Comparison of ENCODE assay signal across 11 cellular contexts in the genomic region with DNA sequence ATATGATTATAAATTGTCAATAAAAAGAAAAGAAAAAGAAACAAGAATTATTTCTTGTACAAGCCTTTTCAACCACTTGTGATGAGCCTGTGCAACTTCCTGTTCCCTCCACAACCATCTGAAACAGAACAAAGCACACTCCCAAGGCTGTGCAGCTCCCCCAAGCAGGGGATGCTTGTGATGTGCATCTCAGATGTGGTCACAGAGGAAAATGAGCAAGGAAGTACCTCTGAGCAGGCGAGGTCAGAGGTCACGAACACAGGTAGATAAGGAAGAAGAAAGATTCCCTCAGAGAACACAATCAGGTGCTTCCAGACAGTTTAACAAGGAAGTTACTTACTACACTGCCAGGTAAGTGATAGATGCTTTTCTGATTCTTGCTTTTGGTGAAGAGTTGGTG.
DNase-seq lines count a peak whose midpoint lies in the region; ATAC-seq and TF ChIP-seq lines count a peak whose summit lies in the region.
"Had no signal": no experiment of that assay in that cellular context is flagged by ENCODE, and none has a peak within 500 bp of the region (broad histone marks: within the 10 kb centered on the region; RNA-seq: fewer than 3 reads in every experiment).

No MANE protein-coding gene starts in this region.

- CTCF ChIA-PET in naive thymus-derived CD4-positive, alpha-beta T cell (lab: Charles Lee), result no interaction called here
- CTCF ChIA-PET in RWPE1 (lab: Yijun Ruan, JAX), result interaction anchor here (0.6 kb wide), 1 partner anchor 24 kb away, joined by 3 read pairs; no protein-coding TSS in a partner anchor

- H3K4me3 Mint-ChIP-seq in activated T-cell treated with anti-CD3 and anti-CD28 coated beads, Interleukin-2, amount 50 U/mL, for 72 hours, result no peak overlapping the region
- peak overlapping the region in 6 of 10 donors; percentile 2 to 66 (median 30) for H3K4me3 Mint-ChIP-seq in naive thymus-derived CD4-positive, alpha-beta T cell

- peaks cover 10% of the 10 kb centered on the region for H3K4me1 Mint-ChIP-seq in activated T-cell treated with anti-CD3 and anti-CD28 coated beads, Interleukin-2, amount 50 U/mL, for 72 hours (ENCODE audit: low read depth)
- peaks cover 8 to 43% (median 24%) of the 10 kb centered on the region in 7 donors for H3K4me1 Mint-ChIP-seq in naive thymus-derived CD4-positive, alpha-beta T cell

- H3K27ac ChIP-seq in KOPT-K1 (ENCODE audit: low read depth, low read length, poor library complexity, severe bottlenecking) (peak overlapping the region; percentile 31), RWPE1 (no peak overlapping the region)
- H3K27ac ChIP-seq in naive thymus-derived CD4-positive, alpha-beta T cell (ENCODE audit: low read depth, low read length), result no peak overlapping the region
- H3K27ac ChIP-seq: thoracic aorta had no signal

- intact Hi-C loops in naive thymus-derived CD4-positive, alpha-beta T cell (cut with micrococcal nuclease), result loop anchor here in 1 of 2 donors (10.0 kb wide), 1 partner anchor 283 kb away; no protein-coding TSS in a partner anchor

- POLR2A ChIA-PET in naive thymus-derived CD4-positive, alpha-beta T cell (lab: Charles Lee), result no interaction called here
- POLR2A ChIA-PET in RWPE1 (lab: Yijun Ruan, JAX; ENCODE audit: low non-redundant PET), result no interaction called here

- H3K36me3 ChIP-seq in KOPT-K1 (ENCODE audit: insufficient read depth, low read length), result no peaks in the 10 kb centered on the region
- H3K36me3 ChIP-seq in naive thymus-derived CD4-positive, alpha-beta T cell (ENCODE audit: control insufficient read depth in 2 of 3, insufficient read depth in 3 of 3, low read length in 3 of 3), result no peaks in the 10 kb centered on the region
- H3K36me3 ChIP-seq: thoracic aorta had no signal

- peaks cover 0 to 2% of the 10 kb centered on the region in 2 donors for H3K9me3 Mint-ChIP-seq in activated T-cell treated with anti-CD3 and anti-CD28 coated beads, Interleukin-2, amount 50 U/mL, for 72 hours
- peaks cover 0 to 19% (median 0%) of the 10 kb centered on the region in 11 donors for H3K9me3 Mint-ChIP-seq in naive thymus-derived CD4-positive, alpha-beta T cell

- H3K27ac Mint-ChIP-seq in activated T-cell treated with anti-CD3 and anti-CD28 coated beads, Interleukin-2, amount 50 U/mL, for 72 hours, result peak overlapping the region; percentile 52
- H3K27ac Mint-ChIP-seq in naive thymus-derived CD4-positive, alpha-beta T cell, result peak overlapping the region in 8 of 9 donors; percentile 7 to 90 (median 76)

- no peaks in the 10 kb centered on the region for H3K36me3 Mint-ChIP-seq in activated T-cell treated with anti-CD3 and anti-CD28 coated beads, Interleukin-2, amount 50 U/mL, for 72 hours (ENCODE audit: insufficient read depth in 2 of 2)
- H3K36me3 Mint-ChIP-seq in naive thymus-derived CD4-positive, alpha-beta T cell, result peaks cover 0 to 39% (median 0%) of the 10 kb centered on the region in 5 donors

- peaks cover 17% of the 10 kb centered on the region for H3K9me3 ChIP-seq in KOPT-K1 (ENCODE audit: insufficient read depth, low read length, poor library complexity, severe bottlenecking)
- no peaks in the 10 kb centered on the region for H3K9me3 ChIP-seq in naive thymus-derived CD4-positive, alpha-beta T cell (ENCODE audit: control insufficient read depth in 2 of 3, low read length in 3 of 3)
- H3K9me3 ChIP-seq: thoracic aorta had no signal

- no peaks in the 10 kb centered on the region for H3K27me3 Mint-ChIP-seq in activated T-cell treated with anti-CD3 and anti-CD28 coated beads, Interleukin-2, amount 50 U/mL, for 72 hours (ENCODE audit: low read depth)
- no peaks in the 10 kb centered on the region for H3K27me3 Mint-ChIP-seq in naive thymus-derived CD4-positive, alpha-beta T cell

- H3K4me3 ChIP-seq in naive thymus-derived CD4-positive, alpha-beta T cell (ENCODE audit: low read length), result no peak overlapping the region
- H3K4me3 ChIP-seq: thoracic aorta had no signal

- DNase-seq in activated T-cell treated with anti-CD3 and anti-CD28 coated beads, Interleukin-2, amount 50 U/mL, for 72 hours, result no peak
- peak in 8 of 9 donors; percentile 27 to 64 (median 58) for DNase-seq in naive thymus-derived CD4-positive, alpha-beta T cell
- no peak for DNase-seq in NCI-H1930 (lab: John Stamatoyannopoulos, UW)
- no peak for DNase-seq in RWPE1 (ENCODE audit: low spot score)
- DNase-seq in Ammon's horn (ENCODE audit: low spot score), result no peak
- no peak for DNase-seq in NCI-H446 (lab: John Stamatoyannopoulos, UW)
- DNase-seq: NCI-H1417, SIG-M5 had no signal

- ATAC-seq in GM19372 (IDR thresholded peaks at IDR 0.05; ENCODE audit: low read depth, unreplicated experiment), result peak; percentile 62
- ATAC-seq in activated T-cell treated with anti-CD3 and anti-CD28 coated beads, Interleukin-2, amount 50 U/mL, for 72 hours (replicated peaks in 1 of 2), result no peak
- ATAC-seq in naive thymus-derived CD4-positive, alpha-beta T cell, result peak; percentile 90

- no peaks in the 10 kb centered on the region for H3K27me3 ChIP-seq in naive thymus-derived CD4-positive, alpha-beta T cell (ENCODE audit: control insufficient read depth in 2 of 2, insufficient read depth in 2 of 2, low read length in 2 of 2)

- no peak for TF ChIP-seq CTCF in RWPE1 (conservative IDR thresholded peaks at IDR 0.05; ENCODE audit: low read depth)

- peaks cover 0 to 13% of the 10 kb centered on the region in 2 donors for H3K4me1 ChIP-seq in naive thymus-derived CD4-positive, alpha-beta T cell (ENCODE audit: control insufficient read depth in 2 of 2, insufficient read depth in 2 of 2, low read length in 2 of 2)

Comparison
In these comparisons a context has a peak if more than half of its experiments do, and no peak if none do; other contexts are left out.
1. ATAC-seq: peak in GM19372 (single experiment) and naive thymus-derived CD4-positive, alpha-beta T cell (single experiment); none in activated T-cell treated with anti-CD3 and anti-CD28 coated beads, Interleukin-2, amount 50 U/mL, for 72 hours (0 of 2).
2. DNase-seq: peak in naive thymus-derived CD4-positive, alpha-beta T cell (8 of 9); none in activated T-cell treated with anti-CD3 and anti-CD28 coated beads, Interleukin-2, amount 50 U/mL, for 72 hours (0 of 2), NCI-H1930 (0 of 2), RWPE1 (single experiment), Ammon's horn (single experiment) and NCI-H446 (0 of 2).
3. H3K4me3 Mint-ChIP-seq: peak in naive thymus-derived CD4-positive, alpha-beta T cell (6 of 10); none in activated T-cell treated with anti-CD3 and anti-CD28 coated beads, Interleukin-2, amount 50 U/mL, for 72 hours (0 of 2).